Comparison of ENCODE assay signal across 18 cellular contexts in genomic region chr3:27456554-27456953, GRCh38.
"Had no signal": no experiment of that assay in that cellular context is flagged by ENCODE, and none has a peak within 500 bp of the region (broad histone marks: within the 10 kb centered on the region; RNA-seq: fewer than 3 reads in every experiment).

No MANE protein-coding gene starts in this region.

- H3K27ac Mint-ChIP-seq: activated CD4-positive, alpha-beta memory T cell treated with anti-CD3 and anti-CD28 coated beads, Interleukin-2, amount 10 ng/mL, durations not matched to agents 7 days and 5 days; activated CD4-positive, alpha-beta T cell treated with anti-CD3 and anti-CD28 coated beads for 36 hours had no signal

- H3K4me3 ChIP-seq: coronary artery, lower lobe of right lung, right atrium auricular region, suprapubic skin, upper lobe of right lung had no signal

- H3K36me3 ChIP-seq: lower lobe of right lung, neutrophil, right atrium auricular region, suprapubic skin, upper lobe of right lung had no signal

- H3K9me3 ChIP-seq: lower lobe of right lung, neutrophil, right atrium auricular region, suprapubic skin, upper lobe of right lung had no signal

- H3K27me3 Mint-ChIP-seq: activated CD4-positive, alpha-beta memory T cell treated with anti-CD3 and anti-CD28 coated beads, Interleukin-2, amount 10 ng/mL, durations not matched to agents 7 days and 5 days; activated CD4-positive, alpha-beta T cell treated with anti-CD3 and anti-CD28 coated beads for 36 hours; naive B cell had no signal

- H3K9me3 Mint-ChIP-seq: activated CD4-positive, alpha-beta memory T cell treated with anti-CD3 and anti-CD28 coated beads, Interleukin-2, amount 10 ng/mL, durations not matched to agents 7 days and 5 days had no signal

- H3K4me3 Mint-ChIP-seq: activated CD4-positive, alpha-beta memory T cell treated with anti-CD3 and anti-CD28 coated beads, Interleukin-2, amount 10 ng/mL, durations not matched to agents 7 days and 5 days; activated CD4-positive, alpha-beta T cell treated with anti-CD3 and anti-CD28 coated beads for 36 hours; naive B cell had no signal

- H3K27me3 ChIP-seq: neutrophil, right atrium auricular region, suprapubic skin, upper lobe of right lung had no signal

- DNase-seq: activated CD4-positive, alpha-beta memory T cell treated with anti-CD3 and anti-CD28 coated beads, Interleukin-2, amount 10 ng/mL, durations not matched to agents 7 days and 5 days; activated CD4-positive, alpha-beta T cell treated with anti-CD3 and anti-CD28 coated beads for 36 hours; activated naive CD4-positive, alpha-beta T cell treated with Interleukin-2 at 50 U/mL for 16 hours; caudate nucleus; effector CD4-positive, alpha-beta T cell; glutamatergic neuron; lower lobe of right lung; naive B cell; posterior cingulate gyrus; stimulated activated CD4-positive, alpha-beta T cell treated with anti-CD3 and anti-CD28 coated beads, Interleukin-1b, Interleukin-23, amount 100 ng/mL, for 48 hours; stimulated activated naive CD4-positive, alpha-beta T cell; T-helper 9 cell; upper lobe of right lung had no signal

- ATAC-seq: activated CD4-positive, alpha-beta T cell treated with anti-CD3 and anti-CD28 coated beads for 36 hours; lower lobe of right lung; upper lobe of right lung had no signal

- H3K4me1 ChIP-seq: right atrium auricular region, upper lobe of right lung had no signal

- H3K27ac ChIP-seq: coronary artery, lower lobe of right lung, neutrophil, right atrium auricular region, suprapubic skin, upper lobe of right lung, VCaP had no signal
